Comparison of ENCODE assay signal across 15 cellular contexts in the genomic region with DNA sequence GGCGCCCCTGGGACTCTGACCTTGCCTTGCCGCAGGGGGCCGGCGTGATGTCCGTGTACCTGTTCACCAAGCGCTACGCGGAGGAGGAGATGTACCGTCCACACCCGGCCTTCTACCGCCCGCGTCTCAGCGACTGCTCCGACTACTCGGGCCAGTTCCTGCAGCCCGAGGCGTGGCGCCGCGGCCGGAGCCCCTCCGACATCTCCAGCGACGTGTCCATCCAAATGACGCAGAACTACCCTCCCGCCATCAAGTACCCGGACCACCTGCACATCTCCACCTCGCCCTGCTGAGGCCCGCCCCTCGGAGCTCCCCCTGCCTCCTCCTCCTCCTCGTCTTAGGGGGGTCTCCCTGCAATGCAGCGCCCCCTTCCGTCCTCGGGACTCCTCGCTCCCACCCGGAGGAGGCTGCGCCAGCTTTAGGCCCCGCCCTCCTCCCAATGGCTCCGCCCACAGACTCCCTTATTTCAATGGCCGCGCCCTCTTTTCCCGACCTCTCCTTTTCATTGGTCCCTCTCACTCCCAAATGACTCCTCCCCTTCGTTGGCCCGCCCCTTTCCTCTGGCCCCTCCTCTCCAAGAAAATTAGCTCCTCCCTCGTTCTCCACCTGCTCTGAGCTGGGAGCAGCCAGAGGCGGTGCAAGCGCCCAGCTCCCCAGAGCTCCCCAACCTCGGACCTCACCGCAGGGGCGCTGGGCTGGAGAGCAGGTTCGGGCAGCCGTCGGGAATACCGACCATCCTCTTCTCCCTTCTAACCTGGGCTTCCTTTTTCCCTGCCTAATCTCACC. TPM values are rescaled to one million over a fixed set of nuclear protein-coding genes. Genes with fewer than 3 reads are reported as not detected.
A peak's percentile ranks its signal among the peaks of the same experiment; 100 is the strongest.
DNase-seq lines count a peak whose midpoint lies in the region; ATAC-seq, FAIRE-seq and TF ChIP-seq lines count a peak whose summit lies in the region.
"Had no signal": no experiment of that assay in that cellular context is flagged by ENCODE, and none has a peak within 500 bp of the region (broad histone marks: within the 10 kb centered on the region; RNA-seq: fewer than 3 reads in every experiment).

No MANE protein-coding gene starts in this region.

- no peak overlapping the region for H3K14ac ChIP-seq in mesenchymal stem cell (ENCODE audit: low read length in 2 of 2)

- no peak overlapping the region for H2AFZ ChIP-seq in mesenchymal stem cell (ENCODE audit: low read depth, low read length)

- 0 out of 2 replicates have a peak, but pooled peaks cover 8% of the 10 kb centered on the region for H3K4me1 ChIP-seq in HUES6 (ENCODE audit: control insufficient read depth, insufficient read depth, low read length)
- no peaks in the 10 kb centered on the region for H3K4me1 ChIP-seq in mesenchymal stem cell (ENCODE audit: control insufficient read depth, insufficient read depth, low read depth, low read length)
- H3K4me1 ChIP-seq: gastroesophageal sphincter had no signal

- H3K27ac ChIP-seq in HUES6 (ENCODE audit: low read depth, low read length) (no peak overlapping the region), brain microvascular endothelial cell (no peak overlapping the region), mesenchymal stem cell (ENCODE audit: low read length, poor library complexity, severe bottlenecking) (no peak overlapping the region)
- H3K27ac ChIP-seq: gastroesophageal sphincter, HL-60 had no signal

- no peak overlapping the region for H4K8ac ChIP-seq in mesenchymal stem cell (ENCODE audit: low read length)

- H3K4me3 ChIP-seq in HUES6 (ENCODE audit: low read depth, low read length): peak overlapping the region; percentile 93
- no peak overlapping the region for H3K4me3 ChIP-seq in brain microvascular endothelial cell (ENCODE audit: low read depth, low read length)
- H3K4me3 ChIP-seq in mesenchymal stem cell (ENCODE audit: insufficient read depth in 1 of 2, low read depth in 1 of 2, low read length in 2 of 2): no peak overlapping the region
- H3K4me3 ChIP-seq: gastroesophageal sphincter had no signal

- H2BK12ac ChIP-seq in mesenchymal stem cell (ENCODE audit: low read length in 2 of 2): no peak overlapping the region

- no peak overlapping the region for H2BK120ac ChIP-seq in mesenchymal stem cell (ENCODE audit: low read depth, low read length)

- no peak overlapping the region for H2AK5ac ChIP-seq in mesenchymal stem cell (ENCODE audit: low read length, severe bottlenecking)

- H2BK15ac ChIP-seq in mesenchymal stem cell (ENCODE audit: low read depth, poor library complexity, severe bottlenecking): no peak overlapping the region

- H2BK5ac ChIP-seq in mesenchymal stem cell (ENCODE audit: low read depth, low read length, poor library complexity, severe bottlenecking): no peak overlapping the region

- H3K4me2 ChIP-seq in mesenchymal stem cell (ENCODE audit: low read length, poor library complexity, severe bottlenecking): no peak overlapping the region

- H3K9ac ChIP-seq in HUES6 (ENCODE audit: low read length) (peak overlapping the region; percentile 80), mesenchymal stem cell (ENCODE audit: low read length) (no peak overlapping the region)

- peak overlapping the region; percentile 21 for H4K91ac ChIP-seq in mesenchymal stem cell (ENCODE audit: low read length)

- no peak for ATAC-seq in GM21381 (IDR thresholded peaks at IDR 0.05; ENCODE audit: unreplicated experiment)
- ATAC-seq: gastroesophageal sphincter, sciatic nerve had no signal

- H3K27me3 ChIP-seq in HUES6 (ENCODE audit: control insufficient read depth, insufficient read depth, low read length) (peaks cover 20% of the 10 kb centered on the region), brain microvascular endothelial cell (replicated peaks) (peaks cover 17% of the 10 kb centered on the region), mesenchymal stem cell (ENCODE audit: control insufficient read depth in 1 of 2, insufficient read depth in 1 of 2, low read length in 2 of 2) (peaks cover 20 to 66% of the 10 kb centered on the region in 2 experiments)

- in situ Hi-C loops in brain microvascular endothelial cell (cut with HindIII; ENCODE audit: low pct_ligation_motif_present, low sequenced_read_pairs): no loop called here

- DNase-seq in DMS 273 (lab: John Stamatoyannopoulos, UW; ENCODE audit: unreplicated experiment) (peak; percentile 15), DMS 273 treated with DMSO at 0.1 percent for 48 hours (lab: John Stamatoyannopoulos, UW) (no peak), brain microvascular endothelial cell (peak; percentile 2), mesenchymal stem cell (no peak), GM12892 (ENCODE audit: insufficient read length) (no peak), middle frontal gyrus (ENCODE audit: extremely low spot score, low spot score) (no peak)
- DNase-seq: 8988T, GF-D8, NCI-H1694 had no signal

- TF ChIP-seq POLR2A in GM12892 (IDR thresholded peaks at IDR 0.05; ENCODE audit: low read depth, low read length): no peak

- no peak overlapping the region for H3K18ac ChIP-seq in mesenchymal stem cell (ENCODE audit: low read depth in 1 of 2, low read length in 2 of 2)

- no peaks in the 10 kb centered on the region for H3K9me3 ChIP-seq in HUES6 (ENCODE audit: control insufficient read depth, insufficient read depth, low read depth, low read length)
- H3K9me3 ChIP-seq in mesenchymal stem cell (ENCODE audit: control insufficient read depth, low read length): no peaks in the 10 kb centered on the region
- H3K9me3 ChIP-seq: gastroesophageal sphincter had no signal

- H3K79me1 ChIP-seq in mesenchymal stem cell (replicated peaks; ENCODE audit: low read length, poor library complexity, severe bottlenecking): no peaks in the 10 kb centered on the region

- 9% methylated on average over 51 of the region's 55 CpGs for whole genome bisulfite sequencing in mesenchymal stem cell

- H3K4ac ChIP-seq in mesenchymal stem cell (ENCODE audit: low read depth in 1 of 2, low read length in 2 of 2): no peak overlapping the region

- no peak for FAIRE-seq in GM12892 (lab: Jason Lieb, UNC)
- FAIRE-seq: RCC 7860 had no signal

- TF ChIP-seq CTCF in brain microvascular endothelial cell (IDR thresholded peaks at IDR 0.05; ENCODE audit: low read depth, low read length, missing control alignments): peak; percentile 12

- H3K23ac ChIP-seq in mesenchymal stem cell (ENCODE audit: low read length in 2 of 2): no peak overlapping the region

- no peaks in the 10 kb centered on the region for H3K36me3 ChIP-seq in HUES6 (ENCODE audit: control insufficient read depth, insufficient read depth, low read length)
- no peaks in the 10 kb centered on the region for H3K36me3 ChIP-seq in brain microvascular endothelial cell (replicated peaks)
- no peaks in the 10 kb centered on the region for H3K36me3 ChIP-seq in mesenchymal stem cell (ENCODE audit: control insufficient read depth in 1 of 2, insufficient read depth in 2 of 2, low read depth in 1 of 2, low read length in 2 of 2)
- H3K36me3 ChIP-seq: gastroesophageal sphincter had no signal

RNA-seq across cellular contexts. Expression of gene CACNG8, which starts 20.5 kb away (rescaled TPM):
- 0.03 TPM for polyA plus RNA-seq in mesenchymal stem cell (2013, experiment 1 of 2)
- 0.01 TPM for polyA plus RNA-seq in mesenchymal stem cell (2013, experiment 2 of 2)
- polyA plus RNA-seq in GM12892 (2012; ENCODE audit: missing spikeins): 0.04 TPM

RNA-seq across cellular contexts. Expression of gene CACNG7, which starts 33.1 kb away (rescaled TPM):
- 0.03 TPM for polyA plus RNA-seq in mesenchymal stem cell (2013, experiment 1 of 2)
- polyA plus RNA-seq in mesenchymal stem cell (2013, experiment 2 of 2): 0.03 TPM
- polyA plus RNA-seq in GM12892 (2012; ENCODE audit: missing spikeins): not detected

RNA-seq across cellular contexts. Expression of gene CACNG6, which starts 49.2 kb away (rescaled TPM):
- 0.04 TPM for polyA plus RNA-seq in mesenchymal stem cell (2013, experiment 1 of 2)
- 0.04 TPM for polyA plus RNA-seq in mesenchymal stem cell (2013, experiment 2 of 2)
- polyA plus RNA-seq in GM12892 (2012; ENCODE audit: missing spikeins): not detected

Comparison
In these comparisons a context has a peak if more than half of its experiments do, and no peak if none do; other contexts are left out.
1. DNase-seq: peak in DMS 273 (single experiment) and brain microvascular endothelial cell (single experiment); none in DMS 273 treated with DMSO at 0.1 percent for 48 hours (single experiment), mesenchymal stem cell (single experiment), GM12892 (single experiment) and middle frontal gyrus (single experiment).